ENCODE assay signal across 8 cellular contexts in the genomic region with DNA sequence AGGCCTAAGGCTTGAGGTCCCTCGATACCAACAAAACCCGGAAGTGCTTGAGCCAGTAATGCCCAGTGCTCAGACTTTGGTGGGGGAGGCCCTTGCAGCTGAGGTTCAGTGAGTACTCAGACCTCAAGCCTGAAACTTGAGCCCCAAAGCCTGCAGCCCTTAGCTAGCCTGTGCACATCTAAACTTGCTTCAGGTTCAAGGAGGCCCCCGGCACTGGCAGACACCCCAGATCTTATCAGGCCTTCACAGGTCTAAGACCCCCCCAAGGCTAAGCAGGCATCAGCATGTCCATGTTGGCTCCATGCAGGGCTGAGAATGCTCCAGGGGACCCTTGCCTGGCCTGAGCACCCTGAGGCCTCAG. TPM values are rescaled to one million over a fixed set of nuclear protein-coding genes. Genes with fewer than 3 reads are reported as not detected.
A peak's percentile ranks its signal among the peaks of the same experiment; 100 is the strongest.
DNase-seq lines count a peak whose midpoint lies in the region; ATAC-seq and TF ChIP-seq lines count a peak whose summit lies in the region.

No MANE protein-coding gene starts in this region.

- peaks cover 33% of the 10 kb centered on the region for H3F3A ChIP-seq in neural progenitor cell (ENCODE audit: low read depth)

- peak overlapping the region; percentile 79 for H3K4me3 Mint-ChIP-seq in dendritic cell treated with granulocyte-macrophage colony-stimulating factor and Interleukin-4, amounts not matched to agents 40 ng/mL and 50 ng/mL, for 4 days
- H3K4me3 Mint-ChIP-seq in neural progenitor cell = peak overlapping the region; percentile 84

- no peaks in the 10 kb centered on the region for H3K9me3 Mint-ChIP-seq in dendritic cell treated with granulocyte-macrophage colony-stimulating factor and Interleukin-4, amounts not matched to agents 40 ng/mL and 50 ng/mL, for 4 days
- H3K9me3 Mint-ChIP-seq in neural progenitor cell = no peaks in the 10 kb centered on the region

- H3K27ac Mint-ChIP-seq in dendritic cell treated with granulocyte-macrophage colony-stimulating factor and Interleukin-4, amounts not matched to agents 40 ng/mL and 50 ng/mL, for 4 days = peak overlapping the region; percentile 90
- no peak overlapping the region for H3K27ac Mint-ChIP-seq in neural progenitor cell

- H3K79me2 ChIP-seq in DND-41 (ENCODE audit: insufficient read depth, low read length) (peaks cover 36% of the 10 kb centered on the region), neural progenitor cell (ENCODE audit: low read depth) (no peaks in the 10 kb centered on the region)

- no peak for TF ChIP-seq CTCF in DND-41 (IDR thresholded peaks at IDR 0.05; ENCODE audit: borderline replicate concordance, extremely low read depth, low read length, poor library complexity, severe bottlenecking)
- TF ChIP-seq CTCF in neural progenitor cell (IDR thresholded peaks at IDR 0.05) = no peak

- H4K20me1 ChIP-seq in DND-41 (ENCODE audit: insufficient read depth, low read length) (peaks cover 6% of the 10 kb centered on the region), neural progenitor cell (ENCODE audit: low read depth) (no peaks in the 10 kb centered on the region)

- intact Hi-C loops in dendritic cell treated with granulocyte-macrophage colony-stimulating factor and Interleukin-4, amounts not matched to agents 40 ng/mL and 50 ng/mL, for 4 days (cut with micrococcal nuclease) = no loop called here

- peaks cover 55% of the 10 kb centered on the region for H3K36me3 Mint-ChIP-seq in dendritic cell treated with granulocyte-macrophage colony-stimulating factor and Interleukin-4, amounts not matched to agents 40 ng/mL and 50 ng/mL, for 4 days (ENCODE audit: low read depth)
- no peaks in the 10 kb centered on the region for H3K36me3 Mint-ChIP-seq in neural progenitor cell

- DNase-seq in DND-41 = no peak
- no peak for DNase-seq in neural progenitor cell (ENCODE audit: low spot score)
- no peak for DNase-seq in stimulated activated CD8-positive, alpha-beta memory T cell treated with anti-CD3 and anti-CD28 coated beads, Interleukin-4, amount 100 ng/mL, for 48 hours
- DNase-seq in KG1 (lab: John Stamatoyannopoulos, UW) = no peak
- no peak for DNase-seq in HT-29 (ENCODE audit: low spot score)

- peak overlapping the region in 1 of 2 experiments; percentile 89; a peak in 2 of 4 replicates for H3K4me3 ChIP-seq in DND-41 (ENCODE audit: low read depth in 1 of 2, low read length in 2 of 2)
- peak overlapping the region; percentile 81 for H3K4me3 ChIP-seq in neural progenitor cell

- H3K27me3 ChIP-seq in DND-41 (ENCODE audit: insufficient read depth, low read length, poor library complexity) = no peaks in the 10 kb centered on the region
- H3K27me3 ChIP-seq in neural progenitor cell = no peaks in the 10 kb centered on the region

- H3K27me3 Mint-ChIP-seq in dendritic cell treated with granulocyte-macrophage colony-stimulating factor and Interleukin-4, amounts not matched to agents 40 ng/mL and 50 ng/mL, for 4 days = no peaks in the 10 kb centered on the region
- H3K27me3 Mint-ChIP-seq in neural progenitor cell (ENCODE audit: insufficient read depth, low read depth) = peaks cover 4% of the 10 kb centered on the region

- H3K9me3 ChIP-seq in DND-41 (ENCODE audit: insufficient read depth, low read length, severe bottlenecking) (no peaks in the 10 kb centered on the region), KOPT-K1 (ENCODE audit: insufficient read depth, low read length, poor library complexity, severe bottlenecking) (no peaks in the 10 kb centered on the region), neural progenitor cell (ENCODE audit: low read depth) (no peaks in the 10 kb centered on the region)

- H3K9ac ChIP-seq in DND-41 (ENCODE audit: low read depth, low read length) = peak overlapping the region; percentile 83
- H3K9ac ChIP-seq in neural progenitor cell = no peak overlapping the region

- peaks cover 60% of the 10 kb centered on the region for H3K4me1 Mint-ChIP-seq in dendritic cell treated with granulocyte-macrophage colony-stimulating factor and Interleukin-4, amounts not matched to agents 40 ng/mL and 50 ng/mL, for 4 days (ENCODE audit: low read depth)
- peaks cover 5% of the 10 kb centered on the region for H3K4me1 Mint-ChIP-seq in neural progenitor cell

- H2AFZ ChIP-seq in DND-41 (ENCODE audit: low read depth, low read length) (no peak overlapping the region), neural progenitor cell (replicated peaks) (no peak overlapping the region)

- ATAC-seq in DND-41 (ENCODE audit: insufficient read depth, low read depth) (no peak), GM18519 (IDR thresholded peaks at IDR 0.05; ENCODE audit: low FRiP score, unreplicated experiment) (no peak)

- H3K4me2 ChIP-seq in DND-41 (ENCODE audit: insufficient read depth, low read length) (peak overlapping the region; percentile 90), neural progenitor cell (peak overlapping the region; percentile 87)

- H3K27ac ChIP-seq in DND-41 (ENCODE audit: low read length) (peak overlapping the region; percentile 94), KOPT-K1 (ENCODE audit: low read depth, low read length, poor library complexity, severe bottlenecking) (peak overlapping the region; percentile 79), neural progenitor cell (no peak overlapping the region)

- peaks cover 63% of the 10 kb centered on the region for H3K36me3 ChIP-seq in DND-41 (ENCODE audit: insufficient read depth, low read length)
- peaks cover 45% of the 10 kb centered on the region for H3K36me3 ChIP-seq in KOPT-K1 (ENCODE audit: insufficient read depth, low read length)
- no peaks in the 10 kb centered on the region for H3K36me3 ChIP-seq in neural progenitor cell

- H3K4me1 ChIP-seq in DND-41 (ENCODE audit: insufficient read depth, low read length) (peaks cover 68% of the 10 kb centered on the region), neural progenitor cell (peaks cover 17% of the 10 kb centered on the region)

RNA-seq across cellular contexts. Expression of gene CASTOR1, which starts 1.0 kb away (rescaled TPM):
- 6.2 and 23.1 TPM in 2 replicates for total RNA-seq in neural progenitor cell (ENCODE audit: low replicate concordance)
- total RNA-seq in HT-29 (2014; rRNA removed; shearing (Covaris generic)) = 1.5 and 2.0 TPM in 2 replicates

RNA-seq across cellular contexts. Expression of gene OSM, which starts 23.6 kb away (rescaled TPM):
- not detected in 2 replicates for total RNA-seq in neural progenitor cell (ENCODE audit: low replicate concordance)
- total RNA-seq in HT-29 (2014; rRNA removed; shearing (Covaris generic)) = not detected in 2 replicates

RNA-seq across cellular contexts. Expression of gene TBC1D10A, which starts 36.4 kb away (rescaled TPM):
- 6.2 and 10.2 TPM in 2 replicates for total RNA-seq in neural progenitor cell (ENCODE audit: low replicate concordance)
- 17.2 and 17.4 TPM in 2 replicates for total RNA-seq in HT-29 (2014; rRNA removed; shearing (Covaris generic))

RNA-seq across cellular contexts. Expression of gene LIF, which starts 43.7 kb away (rescaled TPM):
- total RNA-seq in neural progenitor cell (ENCODE audit: low replicate concordance) = 0.21 and 0.50 TPM in 2 replicates
- 48.5 and 50.2 TPM in 2 replicates for total RNA-seq in HT-29 (2014; rRNA removed; shearing (Covaris generic))
